In genomic region chr17:50221500-50222480, GRCh38 we compare ENCODE assay signal across 10 cellular contexts. TPM values are rescaled to one million over a fixed set of nuclear protein-coding genes. Genes with fewer than 3 reads are reported as not detected.
DNase-seq lines count a peak whose midpoint lies in the region; ATAC-seq and FAIRE-seq lines count a peak whose summit lies in the region.
"Had no signal": no experiment of that assay in that cellular context is flagged by ENCODE, and none has a peak within 500 bp of the region (broad histone marks: within the 10 kb centered on the region; RNA-seq: fewer than 3 reads in every experiment).

No MANE protein-coding gene starts in this region.

- FAIRE-seq in urothelium cell line (lab: Jason Lieb, UNC) = no peak

- ATAC-seq in activated CD8-positive, alpha-beta memory T cell treated with anti-CD3 and anti-CD28 coated beads, Interleukin-2, amount 10 ng/mL, durations not matched to agents 7 days and 5 days = peak; percentile 72
- no peak for ATAC-seq in GM18498 (IDR thresholded peaks at IDR 0.05; ENCODE audit: unreplicated experiment)
- no peak for ATAC-seq in HG02973 (IDR thresholded peaks at IDR 0.05; ENCODE audit: unreplicated experiment)

- H3K27me3 Mint-ChIP-seq in activated CD8-positive, alpha-beta memory T cell treated with anti-CD3 and anti-CD28 coated beads, Interleukin-2, amount 10 ng/mL, durations not matched to agents 7 days and 5 days = peaks cover 36% of the 10 kb centered on the region
- H3K27me3 Mint-ChIP-seq in activated T-helper 2 cell treated with anti-CD3 and anti-CD28 coated beads, Interferon-gamma antibody, Interleukin-2, Interleukin-4, amounts not matched to agents 10 μg/mL and 5 μg/mL and 100 μg/mL, durations not matched to agents 14 hours and 24 hours and 36 hours (ENCODE audit: low read depth) = peaks cover 12% of the 10 kb centered on the region

- peak; percentile 62 for DNase-seq in activated CD8-positive, alpha-beta memory T cell treated with anti-CD3 and anti-CD28 coated beads, Interleukin-2, amount 10 ng/mL, durations not matched to agents 7 days and 5 days
- DNase-seq in activated CD8-positive, alpha-beta memory T cell treated with anti-CD3 and anti-CD28 coated beads, Interleukin-2, amount 50 U/mL, for 4 hours = no peak
- DNase-seq in activated T-helper 2 cell treated with anti-CD3 and anti-CD28 coated beads, Interferon-gamma antibody, Interleukin-2, Interleukin-4, amounts not matched to agents 10 μg/mL and 5 μg/mL and 100 μg/mL, durations not matched to agents 14 hours and 24 hours and 36 hours (ENCODE audit: low spot score) = peak; percentile 42
- DNase-seq in kidney glomerular epithelial cell (lab: John Stamatoyannopoulos, UW) (peak; percentile 32), urothelium cell line (ENCODE audit: low spot score) (peak; percentile 65), NCI-H1092 (lab: John Stamatoyannopoulos, UW) (no peak)
- DNase-seq: NCI-H524 treated with DMSO at 0.1 percent for 48 hours had no signal

- H3K4me3 Mint-ChIP-seq in activated CD8-positive, alpha-beta memory T cell treated with anti-CD3 and anti-CD28 coated beads, Interleukin-2, amount 10 ng/mL, durations not matched to agents 7 days and 5 days = no peak overlapping the region
- H3K4me3 Mint-ChIP-seq in activated T-helper 2 cell treated with anti-CD3 and anti-CD28 coated beads, Interferon-gamma antibody, Interleukin-2, Interleukin-4, amounts not matched to agents 10 μg/mL and 5 μg/mL and 100 μg/mL, durations not matched to agents 14 hours and 24 hours and 36 hours (ENCODE audit: low read depth) = no peak overlapping the region

- H3K36me3 Mint-ChIP-seq in activated CD8-positive, alpha-beta memory T cell treated with anti-CD3 and anti-CD28 coated beads, Interleukin-2, amount 10 ng/mL, durations not matched to agents 7 days and 5 days = peaks cover 2% of the 10 kb centered on the region
- H3K36me3 Mint-ChIP-seq in activated T-helper 2 cell treated with anti-CD3 and anti-CD28 coated beads, Interferon-gamma antibody, Interleukin-2, Interleukin-4, amounts not matched to agents 10 μg/mL and 5 μg/mL and 100 μg/mL, durations not matched to agents 14 hours and 24 hours and 36 hours (ENCODE audit: low read depth) = peaks cover 7% of the 10 kb centered on the region

- H3K4me1 Mint-ChIP-seq in activated CD8-positive, alpha-beta memory T cell treated with anti-CD3 and anti-CD28 coated beads, Interleukin-2, amount 10 ng/mL, durations not matched to agents 7 days and 5 days = peaks cover 9% of the 10 kb centered on the region
- peaks cover 17% of the 10 kb centered on the region for H3K4me1 Mint-ChIP-seq in activated T-helper 2 cell treated with anti-CD3 and anti-CD28 coated beads, Interferon-gamma antibody, Interleukin-2, Interleukin-4, amounts not matched to agents 10 μg/mL and 5 μg/mL and 100 μg/mL, durations not matched to agents 14 hours and 24 hours and 36 hours (ENCODE audit: low read depth)

- H3K9me3 Mint-ChIP-seq in activated CD8-positive, alpha-beta memory T cell treated with anti-CD3 and anti-CD28 coated beads, Interleukin-2, amount 10 ng/mL, durations not matched to agents 7 days and 5 days (ENCODE audit: low read depth) = peaks cover 7% of the 10 kb centered on the region
- peaks cover 19% of the 10 kb centered on the region for H3K9me3 Mint-ChIP-seq in activated T-helper 2 cell treated with anti-CD3 and anti-CD28 coated beads, Interferon-gamma antibody, Interleukin-2, Interleukin-4, amounts not matched to agents 10 μg/mL and 5 μg/mL and 100 μg/mL, durations not matched to agents 14 hours and 24 hours and 36 hours

- intact Hi-C loops in activated T-helper 2 cell treated with anti-CD3 and anti-CD28 coated beads, Interferon-gamma antibody, Interleukin-2, Interleukin-4, amounts not matched to agents 10 μg/mL and 5 μg/mL and 100 μg/mL, durations not matched to agents 14 hours and 24 hours and 36 hours (cut with micrococcal nuclease) = no loop called here

- CTCF ChIA-PET in activated CD8-positive, alpha-beta memory T cell treated with anti-CD3 and anti-CD28 coated beads, Interleukin-2, amount 10 ng/mL, durations not matched to agents 7 days and 5 days (lab: Charles Lee) = interaction anchor here (0.9 to 5.4 kb wide), 4 partner anchors 9 to 94 kb away, joined by 3 to 38 read pairs (median 4); partner anchors contain the start of gene COL1A1

- H3K27ac Mint-ChIP-seq in activated CD8-positive, alpha-beta memory T cell treated with anti-CD3 and anti-CD28 coated beads, Interleukin-2, amount 10 ng/mL, durations not matched to agents 7 days and 5 days = no peak overlapping the region
- H3K27ac Mint-ChIP-seq in activated T-helper 2 cell treated with anti-CD3 and anti-CD28 coated beads, Interferon-gamma antibody, Interleukin-2, Interleukin-4, amounts not matched to agents 10 μg/mL and 5 μg/mL and 100 μg/mL, durations not matched to agents 14 hours and 24 hours and 36 hours = peak overlapping the region; percentile 64

RNA-seq across cellular contexts. Expression of gene COL1A1, which starts 20.4 kb away (rescaled TPM):
- 1 to 10 TPM in 1 of 2 experiments, under 1 TPM in 1; 0.67 to 1.6 TPM for total RNA-seq in activated CD8-positive, alpha-beta memory T cell treated with anti-CD3 and anti-CD28 coated beads, Interleukin-2, amount 10 ng/mL, durations not matched to agents 7 days and 5 days
- 13.9 and 15.5 TPM in 2 replicates for total RNA-seq in activated T-helper 2 cell treated with anti-CD3 and anti-CD28 coated beads, Interferon-gamma antibody, Interleukin-2, Interleukin-4, amounts not matched to agents 10 μg/mL and 5 μg/mL and 100 μg/mL, durations not matched to agents 14 hours and 24 hours and 36 hours

RNA-seq across cellular contexts. Expression of gene TMEM92, which starts 52.5 kb away (rescaled TPM):
- under 1 TPM; 0.07 to 0.09 TPM for total RNA-seq in activated CD8-positive, alpha-beta memory T cell treated with anti-CD3 and anti-CD28 coated beads, Interleukin-2, amount 10 ng/mL, durations not matched to agents 7 days and 5 days
- 1.5 and 1.6 TPM in 2 replicates for total RNA-seq in activated T-helper 2 cell treated with anti-CD3 and anti-CD28 coated beads, Interferon-gamma antibody, Interleukin-2, Interleukin-4, amounts not matched to agents 10 μg/mL and 5 μg/mL and 100 μg/mL, durations not matched to agents 14 hours and 24 hours and 36 hours

RNA-seq across cellular contexts. Expression of gene SGCA, which starts 56.0 kb away (rescaled TPM):
- under 1 TPM in 1 of 2 experiments, not detected in 1; 0.23 TPM for total RNA-seq in activated CD8-positive, alpha-beta memory T cell treated with anti-CD3 and anti-CD28 coated beads, Interleukin-2, amount 10 ng/mL, durations not matched to agents 7 days and 5 days
- 0.41 and 0.48 TPM in 2 replicates for total RNA-seq in activated T-helper 2 cell treated with anti-CD3 and anti-CD28 coated beads, Interferon-gamma antibody, Interleukin-2, Interleukin-4, amounts not matched to agents 10 μg/mL and 5 μg/mL and 100 μg/mL, durations not matched to agents 14 hours and 24 hours and 36 hours
- total RNA-seq: kidney epithelial cell had no signal

Comparison
In these comparisons a context has a peak if more than half of its experiments do, and no peak if none do; other contexts are left out.
1. DNase-seq: peak in activated CD8-positive, alpha-beta memory T cell treated with anti-CD3 and anti-CD28 coated beads, Interleukin-2, amount 10 ng/mL, durations not matched to agents 7 days and 5 days (single experiment), activated T-helper 2 cell treated with anti-CD3 and anti-CD28 coated beads, Interferon-gamma antibody, Interleukin-2, Interleukin-4, amounts not matched to agents 10 μg/mL and 5 μg/mL and 100 μg/mL, durations not matched to agents 14 hours and 24 hours and 36 hours (single experiment), kidney glomerular epithelial cell (single experiment) and urothelium cell line (single experiment); none in activated CD8-positive, alpha-beta memory T cell treated with anti-CD3 and anti-CD28 coated beads, Interleukin-2, amount 50 U/mL, for 4 hours (single experiment) and NCI-H1092 (single experiment).